11 cellular contexts compared by ENCODE assay signal in the genomic region with DNA sequence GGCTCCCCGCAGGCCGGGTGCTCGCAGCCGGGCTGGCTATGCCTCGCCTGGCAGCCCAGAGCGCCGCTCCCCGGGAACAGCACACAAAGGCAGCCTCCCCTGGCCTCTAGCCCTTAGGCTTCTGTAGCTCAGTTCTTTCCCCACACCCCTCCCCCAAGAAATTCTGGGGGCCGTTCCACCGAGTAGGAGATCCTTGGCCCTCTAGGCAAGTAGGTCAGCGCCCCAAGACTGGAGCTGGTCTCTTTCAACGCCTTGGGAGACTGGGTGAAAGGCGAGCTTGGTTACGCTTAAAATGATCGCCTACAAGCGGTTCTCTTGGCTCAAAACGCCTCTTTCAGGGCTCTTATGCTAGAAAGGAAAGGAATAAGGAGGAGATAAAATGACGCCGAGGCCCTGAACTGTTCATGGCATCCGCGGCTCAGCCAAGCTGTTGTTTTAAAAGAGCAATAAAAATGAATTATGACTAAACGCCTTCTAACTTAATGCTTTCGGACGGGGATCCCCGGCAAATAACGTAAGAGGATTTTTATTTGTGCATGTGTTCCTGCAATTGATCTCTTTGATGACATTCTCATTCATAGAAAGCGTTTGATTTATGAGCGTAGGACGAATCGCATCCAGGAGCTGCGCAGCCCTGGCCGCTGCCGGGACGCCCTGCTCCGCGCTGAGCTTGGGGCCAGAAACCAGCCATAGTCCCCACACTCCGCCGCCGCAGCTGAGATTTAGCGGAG. TPM values are rescaled to one million over a fixed set of nuclear protein-coding genes. Genes with fewer than 3 reads are reported as not detected.
DNase-seq lines count a peak whose midpoint lies in the region; ATAC-seq, FAIRE-seq and TF ChIP-seq lines count a peak whose summit lies in the region.
"Had no signal": no experiment of that assay in that cellular context is flagged by ENCODE, and none has a peak within 500 bp of the region (broad histone marks: within the 10 kb centered on the region; RNA-seq: fewer than 3 reads in every experiment).

No MANE protein-coding gene starts in this region.

- no peak for DNase-seq in HepG2 (ENCODE audit: low spot score)
- DNase-seq in natural killer cell: no peak
- DNase-seq in amygdala (lab: John Stamatoyannopoulos, UW): no peak
- DNase-seq in NK-92 (lab: John Stamatoyannopoulos, UW; ENCODE audit: unreplicated experiment): no peak
- no peak for DNase-seq in AML-193 (lab: John Stamatoyannopoulos, UW)
- DNase-seq: activated CD4-positive, alpha-beta T cell treated with anti-CD3 and anti-CD28 coated beads for 4 hours; CD4-positive, CD25-positive, alpha-beta regulatory T cell; NCI-H1092 had no signal

- H3K9me3 ChIP-seq in liver (ENCODE audit: control insufficient read depth in 4 of 4, low read length in 3 of 4): no peaks in the 10 kb centered on the region
- H3K9me3 ChIP-seq in HepG2 (ENCODE audit: low read length): no peaks in the 10 kb centered on the region

- FAIRE-seq in HepG2 (lab: Jason Lieb, UNC) (no peak), endometrium (lab: Jason Lieb, UNC) (peak; percentile 79)

- in situ Hi-C loops in HepG2 (cut with HindIII; ENCODE audit: extremely low pct_ligation_motif_present, low pct_unique_long_range_greater_than_20kb): no loop called here

- POLR2A ChIA-PET in HepG2 (lab: Yijun Ruan, JAX): interaction anchor here (1.6 kb wide), 1 partner anchor 23 kb away, joined by 9 read pairs; no protein-coding TSS in a partner anchor

- ATAC-seq in HepG2 (no peak), natural killer cell (no peak), HG03571 (IDR thresholded peaks at IDR 0.05; ENCODE audit: unreplicated experiment) (no peak)

- WGBS in liver: 14% methylated on average over 40 of the region's 40 CpGs
- 91% methylated on average over 40 of the region's 40 CpGs for WGBS in HepG2 (ENCODE audit: low lambda C conversion rate)

- TF ChIP-seq RAD21 in liver (IDR thresholded peaks at IDR 0.05) (no peak), HepG2 (CRISPR knock-in tag; IDR thresholded peaks at IDR 0.05) (no peak)

- H3K27ac ChIP-seq in liver (ENCODE audit: low read depth in 1 of 2, low read length in 2 of 2) (peak overlapping the region; percentile 45 to 87), HepG2 (ENCODE audit: extremely low read length, insufficient read depth, low read length) (no peak overlapping the region)

- no peak for TF ChIP-seq POLR2A in HepG2 (IDR thresholded peaks at IDR 0.05; ENCODE audit: insufficient read depth in 1 of 2, low read depth in 2 of 2, low read length in 2 of 2)

- H3K9me3 Mint-ChIP-seq in natural killer cell: no peaks in the 10 kb centered on the region

- H3K4me1 Mint-ChIP-seq in natural killer cell: peaks cover 61 to 69% of the 10 kb centered on the region in 2 donors

- no peak overlapping the region for H2AFZ ChIP-seq in HepG2 (ENCODE audit: low read length)

- no peaks in the 10 kb centered on the region for H4K20me1 ChIP-seq in HepG2 (ENCODE audit: insufficient read depth, low read length)

- H3K36me3 Mint-ChIP-seq in natural killer cell: peaks cover 30% of the 10 kb centered on the region

- H3K27ac Mint-ChIP-seq in natural killer cell: peak overlapping the region; percentile 11 to 27
- H3K27ac Mint-ChIP-seq: CD4-positive, CD25-positive, alpha-beta regulatory T cell had no signal

- H3K79me2 ChIP-seq in HepG2 (ENCODE audit: insufficient read depth, low read length): no peaks in the 10 kb centered on the region

- no peak overlapping the region for H3K9ac ChIP-seq in liver (ENCODE audit: low read depth in 1 of 2, low read length in 2 of 2)
- no peak overlapping the region for H3K9ac ChIP-seq in HepG2 (ENCODE audit: insufficient read depth, low read depth, low read length)

- TF ChIP-seq EP300 in HepG2 (IDR thresholded peaks at IDR 0.05; ENCODE audit: low read depth in 2 of 2, low read length in 2 of 2) (no peak), HepG2 (CRISPR knock-in tag; IDR thresholded peaks at IDR 0.05; ENCODE audit: borderline replicate concordance) (no peak)

- CTCF ChIA-PET in HepG2 (lab: Yijun Ruan, JAX; ENCODE audit: low intra/inter-chr PET ratio, low total read pairs): no interaction called here

- H3K4me3 ChIP-seq in liver (ENCODE audit: low read depth in 1 of 3, low read length in 3 of 3) (peak overlapping the region in 1 of 3 donors; percentile 25), HepG2 (replicated peaks in 1 of 3; ENCODE audit: insufficient read depth in 1 of 3, low read depth in 2 of 3, low read length in 3 of 3) (no peak overlapping the region)

- no TSS peak for BruUV-seq in HepG2 (replicated peaks; lab: Mats Ljungman, UMichigan)

- H3K27me3 Mint-ChIP-seq in natural killer cell (ENCODE audit: low read depth in 2 of 2): peaks cover 47 to 64% of the 10 kb centered on the region in 2 donors

- H3K4me3 Mint-ChIP-seq in natural killer cell: peak overlapping the region; percentile 52

- H3K27me3 ChIP-seq in liver (ENCODE audit: control insufficient read depth in 4 of 4, insufficient read depth in 4 of 4, low read length in 3 of 4): peaks cover 8 to 22% (median 18%) of the 10 kb centered on the region in 4 donors
- H3K27me3 ChIP-seq in HepG2 (ENCODE audit: control insufficient read depth in 1 of 2, insufficient read depth in 2 of 2, low read length in 2 of 2): no peaks in the 10 kb centered on the region

- H3K4me1 ChIP-seq in liver (ENCODE audit: control insufficient read depth in 4 of 4, insufficient read depth in 4 of 4, low read length in 3 of 4): peaks cover 0 to 7% (median under 1%) of the 10 kb centered on the region in 4 donors
- peaks cover 12% of the 10 kb centered on the region; the same call in 1 of the 2 replicates for H3K4me1 ChIP-seq in HepG2 (ENCODE audit: insufficient read depth, low read length)

- TF ChIP-seq CTCF in liver (IDR thresholded peaks at IDR 0.05; ENCODE audit: low read depth, low read length, missing input control): no peak
- no peak for TF ChIP-seq CTCF in HepG2 (CRISPR knock-in tag; IDR thresholded peaks at IDR 0.05)
- no peak for TF ChIP-seq CTCF in natural killer cell (IDR thresholded peaks at IDR 0.05)

- intact Hi-C loops in HepG2 (cut with micrococcal nuclease; ENCODE audit: unreplicated experiment) (no loop called here), natural killer cell (cut with micrococcal nuclease) (loop anchor here (5.0 kb wide), 1 partner anchor 54 kb away; a partner anchor contains a TSS)

- H3K36me3 ChIP-seq in liver (ENCODE audit: control insufficient read depth in 4 of 4, insufficient read depth in 3 of 4, low read depth in 1 of 4, low read length in 3 of 4) (no peaks in the 10 kb centered on the region), HepG2 (replicated peaks in 1 of 2; ENCODE audit: control insufficient read depth in 1 of 2, insufficient read depth in 2 of 2, low read length in 2 of 2) (no peaks in the 10 kb centered on the region)

- no peak overlapping the region for H3K4me2 ChIP-seq in HepG2 (ENCODE audit: low read depth, low read length)

RNA-seq across cellular contexts. Expression of a gene that starts 2.9 kb away (rescaled TPM):
- under 1 TPM; 0.08 to 0.28 TPM for total RNA-seq in liver
- under 1 TPM; 0.17 to 0.25 TPM for polyA plus RNA-seq in liver
- total RNA-seq in HepG2 (2016; rRNA removed; fragmentation: Illumina TruSeq; extraction: Trizol): 0.20 TPM in 1 of 2 replicates, not detected in the other
- not detected in 2 replicates for total RNA-seq in HepG2 (2016; cell fraction: cytosol; rRNA removed; fragmentation: Illumina TruSeq; extraction: Trizol; ENCODE audit: low read depth)
- total RNA-seq in HepG2 (2016; cell fraction: insoluble cytoplasmic fraction; rRNA removed; fragmentation: Illumina TruSeq; extraction: Trizol): 0.11 TPM in 1 of 2 replicates, not detected in the other
- total RNA-seq in HepG2 (2016; cell fraction: membrane; rRNA removed; fragmentation: Illumina TruSeq; extraction: Trizol): 0.14 and 0.15 TPM in 2 replicates
- not detected in 2 replicates for total RNA-seq in HepG2 (2016; cell fraction: nucleus; rRNA removed; fragmentation: Illumina TruSeq; extraction: Trizol)
- polyA plus RNA-seq in HepG2 (2011; rRNA removed): 0.18 and 0.31 TPM in 2 replicates
- 0.09 and 0.13 TPM in 2 replicates for polyA plus RNA-seq in HepG2 (2011; cell fraction: cytosol; rRNA removed)
- polyA plus RNA-seq in HepG2 (2011; cell fraction: nucleus; rRNA removed): 0.71 and 0.92 TPM in 2 replicates
- polyA plus RNA-seq in HepG2 (2012): 0.11 and 0.30 TPM in 2 replicates
- 0.11 TPM in 1 of 2 replicates, not detected in the other for polyA plus RNA-seq in HepG2 (2016; cell fraction: cytosol; fragmentation: Illumina TruSeq; extraction: Trizol; ENCODE audit: low read depth)
- polyA plus RNA-seq in HepG2 (2016; cell fraction: insoluble cytoplasmic fraction; fragmentation: Illumina TruSeq; extraction: Trizol; ENCODE audit: low read depth): 0.42 and 0.43 TPM in 2 replicates
- 0.31 and 0.33 TPM in 2 replicates for polyA plus RNA-seq in HepG2 (2016; cell fraction: membrane; fragmentation: Illumina TruSeq; extraction: Trizol; ENCODE audit: low read depth)
- 1.0 and 1.4 TPM in 2 replicates for polyA plus RNA-seq in HepG2 (2016; cell fraction: nucleus; fragmentation: Illumina TruSeq; extraction: Trizol; ENCODE audit: insufficient read depth, low read depth)
- polyA minus RNA-seq in HepG2 (2011; rRNA and poly(A)+ RNA removed; ENCODE audit: low replicate concordance): 0.05 and 0.10 TPM in 2 replicates
- not detected in 2 replicates for polyA minus RNA-seq in HepG2 (2011; cell fraction: cytosol; rRNA and poly(A)+ RNA removed)
- polyA minus RNA-seq in HepG2 (2011; cell fraction: nucleus; rRNA and poly(A)+ RNA removed): 0.25 and 0.52 TPM in 2 replicates
- 1 to 10 TPM in 2 of 3 donors, under 1 TPM in 1; 0.64 to 1.3 (median 1.1) TPM for total RNA-seq in natural killer cell

RNA-seq across cellular contexts. Expression of a gene that starts 3.8 kb away (rescaled TPM):
- total RNA-seq in liver (under 1 TPM; 0.05 to 0.08 TPM), HepG2 (2016; rRNA removed; fragmentation: Illumina TruSeq; extraction: Trizol) (0.22 TPM in 1 of 2 replicates, not detected in the other), natural killer cell (not detected)
- polyA plus RNA-seq in liver (under 1 TPM; 0.08 to 0.13 TPM), HepG2 (2011; rRNA removed) (0.20 and 0.29 TPM in 2 replicates)
- 0.10 and 0.35 TPM in 2 replicates for total RNA-seq in HepG2 (2016; cell fraction: cytosol; rRNA removed; fragmentation: Illumina TruSeq; extraction: Trizol; ENCODE audit: low read depth)
- 0.15 TPM in 1 of 2 replicates, not detected in the other for total RNA-seq in HepG2 (2016; cell fraction: insoluble cytoplasmic fraction; rRNA removed; fragmentation: Illumina TruSeq; extraction: Trizol)
- 0.09 and 0.17 TPM in 2 replicates for total RNA-seq in HepG2 (2016; cell fraction: membrane; rRNA removed; fragmentation: Illumina TruSeq; extraction: Trizol)
- 0.63 and 1.3 TPM in 2 replicates for total RNA-seq in HepG2 (2016; cell fraction: nucleus; rRNA removed; fragmentation: Illumina TruSeq; extraction: Trizol)
- 0.03 and 0.08 TPM in 2 replicates for polyA plus RNA-seq in HepG2 (2011; cell fraction: cytosol; rRNA removed)
- polyA plus RNA-seq in HepG2 (2011; cell fraction: nucleus; rRNA removed): 1.1 and 1.3 TPM in 2 replicates
- 0.21 and 0.27 TPM in 2 replicates for polyA plus RNA-seq in HepG2 (2012)
- polyA plus RNA-seq in HepG2 (2016; cell fraction: cytosol; fragmentation: Illumina TruSeq; extraction: Trizol; ENCODE audit: low read depth): 0.12 and 0.16 TPM in 2 replicates
- 0.15 and 0.48 TPM in 2 replicates for polyA plus RNA-seq in HepG2 (2016; cell fraction: insoluble cytoplasmic fraction; fragmentation: Illumina TruSeq; extraction: Trizol; ENCODE audit: low read depth)
- polyA plus RNA-seq in HepG2 (2016; cell fraction: membrane; fragmentation: Illumina TruSeq; extraction: Trizol; ENCODE audit: low read depth): 0.23 and 0.26 TPM in 2 replicates
- polyA plus RNA-seq in HepG2 (2016; cell fraction: nucleus; fragmentation: Illumina TruSeq; extraction: Trizol; ENCODE audit: insufficient read depth, low read depth): 2.9 and 3.3 TPM in 2 replicates
- polyA minus RNA-seq in HepG2 (2011; rRNA and poly(A)+ RNA removed; ENCODE audit: low replicate concordance): 0.24 TPM in 1 of 2 replicates, not detected in the other
- not detected in 2 replicates for polyA minus RNA-seq in HepG2 (2011; cell fraction: cytosol; rRNA and poly(A)+ RNA removed)
- 1.5 and 1.9 TPM in 2 replicates for polyA minus RNA-seq in HepG2 (2011; cell fraction: nucleus; rRNA and poly(A)+ RNA removed)
- total RNA-seq: CD4-positive, CD25-positive, alpha-beta regulatory T cell had no signal

RNA-seq across cellular contexts. Expression of a gene that starts 31.9 kb away (rescaled TPM):
- total RNA-seq in liver (under 1 TPM; 0.17 to 0.28 TPM), HepG2 (2016; rRNA removed; fragmentation: Illumina TruSeq; extraction: Trizol) (1.8 and 2.4 TPM in 2 replicates), natural killer cell (1 to 10 TPM in 1 of 3 donors, under 1 TPM in 2; 0.52 to 2.1 (median 0.63) TPM)
- polyA plus RNA-seq in liver (1 to 10 TPM in 1 of 2 donors, under 1 TPM in 1; 0.32 to 1.1 TPM), HepG2 (2011; rRNA removed) (4.3 and 5.4 TPM in 2 replicates)
- 2.0 and 2.2 TPM in 2 replicates for total RNA-seq in HepG2 (2016; cell fraction: cytosol; rRNA removed; fragmentation: Illumina TruSeq; extraction: Trizol; ENCODE audit: low read depth)
- total RNA-seq in HepG2 (2016; cell fraction: insoluble cytoplasmic fraction; rRNA removed; fragmentation: Illumina TruSeq; extraction: Trizol): 1.0 and 2.0 TPM in 2 replicates
- total RNA-seq in HepG2 (2016; cell fraction: membrane; rRNA removed; fragmentation: Illumina TruSeq; extraction: Trizol): 2.9 and 3.2 TPM in 2 replicates
- total RNA-seq in HepG2 (2016; cell fraction: nucleus; rRNA removed; fragmentation: Illumina TruSeq; extraction: Trizol): 0.53 and 1.8 TPM in 2 replicates
- 4.7 and 6.2 TPM in 2 replicates for polyA plus RNA-seq in HepG2 (2011; cell fraction: cytosol; rRNA removed)
- 5.3 and 5.5 TPM in 2 replicates for polyA plus RNA-seq in HepG2 (2011; cell fraction: nucleus; rRNA removed)
- 5.2 and 7.3 TPM in 2 replicates for polyA plus RNA-seq in HepG2 (2012)
- 7.9 and 8.8 TPM in 2 replicates for polyA plus RNA-seq in HepG2 (2016; cell fraction: cytosol; fragmentation: Illumina TruSeq; extraction: Trizol; ENCODE audit: low read depth)
- polyA plus RNA-seq in HepG2 (2016; cell fraction: insoluble cytoplasmic fraction; fragmentation: Illumina TruSeq; extraction: Trizol; ENCODE audit: low read depth): 7.2 and 9.1 TPM in 2 replicates
- 10.6 and 13.1 TPM in 2 replicates for polyA plus RNA-seq in HepG2 (2016; cell fraction: membrane; fragmentation: Illumina TruSeq; extraction: Trizol; ENCODE audit: low read depth)
- polyA plus RNA-seq in HepG2 (2016; cell fraction: nucleus; fragmentation: Illumina TruSeq; extraction: Trizol; ENCODE audit: insufficient read depth, low read depth): 9.4 and 10.8 TPM in 2 replicates
- 0.56 and 2.4 TPM in 2 replicates for polyA minus RNA-seq in HepG2 (2011; rRNA and poly(A)+ RNA removed; ENCODE audit: low replicate concordance)
- polyA minus RNA-seq in HepG2 (2011; cell fraction: cytosol; rRNA and poly(A)+ RNA removed): 1.7 and 2.3 TPM in 2 replicates
- 1.4 and 2.7 TPM in 2 replicates for polyA minus RNA-seq in HepG2 (2011; cell fraction: nucleus; rRNA and poly(A)+ RNA removed)
- total RNA-seq: CD4-positive, CD25-positive, alpha-beta regulatory T cell had no signal

RNA-seq across cellular contexts. Expression of a gene that starts 44.8 kb away (rescaled TPM):
- total RNA-seq in liver: 1 to 10 TPM in 1 of 2 donors, under 1 TPM in 1; 0.42 to 2.1 TPM
- polyA plus RNA-seq in liver: under 1 TPM; 0.40 to 0.90 TPM
- total RNA-seq in HepG2 (2016; rRNA removed; fragmentation: Illumina TruSeq; extraction: Trizol): 3.2 and 3.9 TPM in 2 replicates
- 0.71 and 0.97 TPM in 2 replicates for total RNA-seq in HepG2 (2016; cell fraction: cytosol; rRNA removed; fragmentation: Illumina TruSeq; extraction: Trizol; ENCODE audit: low read depth)
- 3.0 TPM in 2 replicates for total RNA-seq in HepG2 (2016; cell fraction: insoluble cytoplasmic fraction; rRNA removed; fragmentation: Illumina TruSeq; extraction: Trizol)
- total RNA-seq in HepG2 (2016; cell fraction: membrane; rRNA removed; fragmentation: Illumina TruSeq; extraction: Trizol): 2.1 and 3.2 TPM in 2 replicates
- 2.1 and 4.1 TPM in 2 replicates for total RNA-seq in HepG2 (2016; cell fraction: nucleus; rRNA removed; fragmentation: Illumina TruSeq; extraction: Trizol)
- polyA plus RNA-seq in HepG2 (2011; rRNA removed): 3.6 and 4.0 TPM in 2 replicates
- polyA plus RNA-seq in HepG2 (2011; cell fraction: cytosol; rRNA removed): 2.0 TPM in 2 replicates
- 4.0 and 4.1 TPM in 2 replicates for polyA plus RNA-seq in HepG2 (2011; cell fraction: nucleus; rRNA removed)
- polyA plus RNA-seq in HepG2 (2012): 2.3 TPM in 2 replicates
- polyA plus RNA-seq in HepG2 (2016; cell fraction: cytosol; fragmentation: Illumina TruSeq; extraction: Trizol; ENCODE audit: low read depth): 0.70 and 1.1 TPM in 2 replicates
- 4.1 and 4.3 TPM in 2 replicates for polyA plus RNA-seq in HepG2 (2016; cell fraction: insoluble cytoplasmic fraction; fragmentation: Illumina TruSeq; extraction: Trizol; ENCODE audit: low read depth)
- 2.2 and 2.8 TPM in 2 replicates for polyA plus RNA-seq in HepG2 (2016; cell fraction: membrane; fragmentation: Illumina TruSeq; extraction: Trizol; ENCODE audit: low read depth)
- 6.4 and 8.6 TPM in 2 replicates for polyA plus RNA-seq in HepG2 (2016; cell fraction: nucleus; fragmentation: Illumina TruSeq; extraction: Trizol; ENCODE audit: insufficient read depth, low read depth)
- polyA minus RNA-seq in HepG2 (2011; rRNA and poly(A)+ RNA removed; ENCODE audit: low replicate concordance): 0.98 and 2.8 TPM in 2 replicates
- 1.1 and 2.2 TPM in 2 replicates for polyA minus RNA-seq in HepG2 (2011; cell fraction: cytosol; rRNA and poly(A)+ RNA removed)
- 2.7 and 3.4 TPM in 2 replicates for polyA minus RNA-seq in HepG2 (2011; cell fraction: nucleus; rRNA and poly(A)+ RNA removed)
- total RNA-seq in natural killer cell: 10 to 100 TPM in 1 of 3 donors, under 1 TPM in 2; 0.29 to 13.0 (median 0.52) TPM
- total RNA-seq: CD4-positive, CD25-positive, alpha-beta regulatory T cell had no signal
- polyA plus RNA-seq: CD4-positive, CD25-positive, alpha-beta regulatory T cell had no signal

RNA-seq across cellular contexts. Expression of a gene that starts 48.9 kb away (rescaled TPM):
- total RNA-seq in liver (under 1 TPM in 1 of 2 donors, not detected in 1; 0.23 TPM), HepG2 (2016; rRNA removed; fragmentation: Illumina TruSeq; extraction: Trizol) (0.95 and 1.3 TPM in 2 replicates), natural killer cell (under 1 TPM; 0.28 to 0.65 (median 0.43) TPM)
- polyA plus RNA-seq in liver (not detected), HepG2 (2011; rRNA removed) (0.68 and 1.5 TPM in 2 replicates)
- total RNA-seq in HepG2 (2016; cell fraction: cytosol; rRNA removed; fragmentation: Illumina TruSeq; extraction: Trizol; ENCODE audit: low read depth): 0.71 TPM in 1 of 2 replicates, not detected in the other
- total RNA-seq in HepG2 (2016; cell fraction: insoluble cytoplasmic fraction; rRNA removed; fragmentation: Illumina TruSeq; extraction: Trizol): 0.79 and 1.2 TPM in 2 replicates
- total RNA-seq in HepG2 (2016; cell fraction: membrane; rRNA removed; fragmentation: Illumina TruSeq; extraction: Trizol): 0.41 and 0.65 TPM in 2 replicates
- 1.1 and 3.7 TPM in 2 replicates for total RNA-seq in HepG2 (2016; cell fraction: nucleus; rRNA removed; fragmentation: Illumina TruSeq; extraction: Trizol)
- polyA plus RNA-seq in HepG2 (2011; cell fraction: cytosol; rRNA removed): 0.38 and 0.74 TPM in 2 replicates
- 4.3 and 4.7 TPM in 2 replicates for polyA plus RNA-seq in HepG2 (2011; cell fraction: nucleus; rRNA removed)
- polyA plus RNA-seq in HepG2 (2012): 0.47 and 0.68 TPM in 2 replicates
- 0.18 TPM in 1 of 2 replicates, not detected in the other for polyA plus RNA-seq in HepG2 (2016; cell fraction: cytosol; fragmentation: Illumina TruSeq; extraction: Trizol; ENCODE audit: low read depth)
- 0.94 and 0.99 TPM in 2 replicates for polyA plus RNA-seq in HepG2 (2016; cell fraction: insoluble cytoplasmic fraction; fragmentation: Illumina TruSeq; extraction: Trizol; ENCODE audit: low read depth)
- polyA plus RNA-seq in HepG2 (2016; cell fraction: membrane; fragmentation: Illumina TruSeq; extraction: Trizol; ENCODE audit: low read depth): 0.22 TPM in 1 of 2 replicates, not detected in the other
- 3.5 and 4.1 TPM in 2 replicates for polyA plus RNA-seq in HepG2 (2016; cell fraction: nucleus; fragmentation: Illumina TruSeq; extraction: Trizol; ENCODE audit: insufficient read depth, low read depth)
- 1.2 and 2.5 TPM in 2 replicates for polyA minus RNA-seq in HepG2 (2011; rRNA and poly(A)+ RNA removed; ENCODE audit: low replicate concordance)
- 0.79 TPM in 1 of 2 replicates, not detected in the other for polyA minus RNA-seq in HepG2 (2011; cell fraction: cytosol; rRNA and poly(A)+ RNA removed)
- 2.1 and 3.0 TPM in 2 replicates for polyA minus RNA-seq in HepG2 (2011; cell fraction: nucleus; rRNA and poly(A)+ RNA removed)
- total RNA-seq: CD4-positive, CD25-positive, alpha-beta regulatory T cell had no signal
- polyA plus RNA-seq: CD4-positive, CD25-positive, alpha-beta regulatory T cell had no signal
